Comparison of ENCODE assay signal across 22 cellular contexts in the genomic region with DNA sequence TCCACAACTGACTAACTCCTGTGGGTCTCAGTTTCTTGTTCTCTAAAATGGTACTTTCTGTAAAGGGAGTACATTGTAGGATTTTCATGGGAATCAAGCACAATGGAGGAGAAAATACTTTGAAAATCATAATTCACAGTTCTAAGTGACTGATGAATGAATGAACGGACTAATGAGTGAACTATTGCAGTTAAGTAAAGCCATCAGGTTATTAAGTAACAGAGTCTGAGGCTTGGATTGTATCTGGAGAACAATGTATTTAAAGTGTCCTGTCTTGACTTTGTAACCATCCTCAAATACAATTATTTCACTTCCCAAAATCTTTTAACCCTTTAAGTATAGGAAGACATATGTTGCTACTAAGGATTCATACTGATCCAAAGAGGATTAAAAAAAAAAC. TPM values are rescaled to one million over a fixed set of nuclear protein-coding genes. Genes with fewer than 3 reads are reported as not detected.
"Had no signal": no experiment of that assay in that cellular context is flagged by ENCODE, and none has a peak within 500 bp of the region (broad histone marks: within the 10 kb centered on the region; RNA-seq: fewer than 3 reads in every experiment).

No MANE protein-coding gene starts in this region.

- H3K36me3 ChIP-seq: MG63 had no signal

- H3K36me3 Mint-ChIP-seq: activated naive CD4-positive, alpha-beta T cell treated with anti-CD3 and anti-CD28 coated beads, Interleukin-2, amount 50 U/mL, for 24 hours; brain had no signal

- H3K4me1 Mint-ChIP-seq: activated naive CD4-positive, alpha-beta T cell treated with anti-CD3 and anti-CD28 coated beads, Interleukin-2, amount 50 U/mL, for 24 hours; brain; central memory CD8-positive, alpha-beta T cell had no signal

- ATAC-seq: activated CD8-positive, alpha-beta T cell treated with anti-CD3 and anti-CD28 coated beads, Interleukin-2, amount 10 ng/mL, durations not matched to agents 7 days and 5 days; PC-3 had no signal

- H3K9me3 Mint-ChIP-seq: activated naive CD4-positive, alpha-beta T cell treated with anti-CD3 and anti-CD28 coated beads, Interleukin-2, amount 50 U/mL, for 24 hours; brain; central memory CD8-positive, alpha-beta T cell had no signal

- DNase-seq: activated CD4-positive, alpha-beta T cell treated with anti-CD3 and anti-CD28 coated beads for 48 hours; activated CD4-positive, alpha-beta T cell treated with anti-CD3 and anti-CD28 coated beads, Interleukin-2, amount 50 U/mL, for 4 hours; activated CD4-positive, CD25-positive, alpha-beta regulatory T cell treated with anti-CD3 and anti-CD28 coated beads, Interleukin-2, amount 50 U/mL, for 72 hours; activated CD8-positive, alpha-beta memory T cell treated with anti-CD3 and anti-CD28 coated beads, Interleukin-2, amount 50 U/mL, for 48 hours; activated CD8-positive, alpha-beta T cell treated with anti-CD3 and anti-CD28 coated beads, Interleukin-2, amount 10 ng/mL, durations not matched to agents 7 days and 5 days; activated naive CD4-positive, alpha-beta T cell; activated T-cell treated with anti-CD3 and anti-CD28 coated beads, Interleukin-2, amount 50 U/mL, for 1 hour; aorta; MG63; NCI-H1105; NCI-H1436; NCI-H1694 treated with DMSO at 0.1 percent for 48 hours; NCI-H2081 treated with DMSO at 0.1 percent for 48 hours; NCI-H446; NCI-H524; PC-3; SHP77 treated with DMSO at 0.1 percent for 48 hours had no signal

- H3K9me3 ChIP-seq: MG63 had no signal

- H3K4me3 Mint-ChIP-seq: activated CD8-positive, alpha-beta T cell treated with anti-CD3 and anti-CD28 coated beads, Interleukin-2, amount 10 ng/mL, durations not matched to agents 7 days and 5 days; activated naive CD4-positive, alpha-beta T cell treated with anti-CD3 and anti-CD28 coated beads, Interleukin-2, amount 50 U/mL, for 24 hours; brain; central memory CD8-positive, alpha-beta T cell; T-helper 1 cell treated with Interleukin-12 subunit alpha and Interleukin-12 subunit beta and Interleukin-4 antibody, amounts not matched to agents 30 μg/mL and 1 μg/mL, for 36 hours had no signal

- H3K4me3 ChIP-seq: MG63 had no signal

- H3K27ac Mint-ChIP-seq: activated CD8-positive, alpha-beta T cell treated with anti-CD3 and anti-CD28 coated beads, Interleukin-2, amount 10 ng/mL, durations not matched to agents 7 days and 5 days; activated naive CD4-positive, alpha-beta T cell treated with anti-CD3 and anti-CD28 coated beads, Interleukin-2, amount 50 U/mL, for 24 hours; brain; T-helper 1 cell treated with Interleukin-12 subunit alpha and Interleukin-12 subunit beta and Interleukin-4 antibody, amounts not matched to agents 30 μg/mL and 1 μg/mL, for 36 hours had no signal

- H3K27me3 ChIP-seq: MG63 had no signal

- H3K27me3 Mint-ChIP-seq: activated naive CD4-positive, alpha-beta T cell treated with anti-CD3 and anti-CD28 coated beads, Interleukin-2, amount 50 U/mL, for 24 hours; central memory CD8-positive, alpha-beta T cell had no signal

RNA-seq across cellular contexts. Expression of a gene that starts 56.0 kb away (rescaled TPM):
- total RNA-seq: activated CD8-positive, alpha-beta T cell treated with anti-CD3 and anti-CD28 coated beads, Interleukin-2, amount 10 ng/mL, durations not matched to agents 7 days and 5 days; aorta; PC-3; SK-MEL-5 had no signal
- polyA plus RNA-seq: aorta had no signal
